Comparison of ENCODE assay signal across 26 cellular contexts in genomic region chr20:64237316-64237715, GRCh38. TPM values are rescaled to one million over a fixed set of nuclear protein-coding genes. Genes with fewer than 3 reads are reported as not detected.
DNase-seq lines count a peak whose midpoint lies in the region; ATAC-seq, FAIRE-seq and TF ChIP-seq lines count a peak whose summit lies in the region.
"Had no signal": no experiment of that assay in that cellular context is flagged by ENCODE, and none has a peak within 500 bp of the region (broad histone marks: within the 10 kb centered on the region; RNA-seq: fewer than 3 reads in every experiment).

No MANE protein-coding gene starts in this region.

- no peak overlapping the region for H4K91ac ChIP-seq in neuronal stem cell (ENCODE audit: low read depth, low read length, poor library complexity)

- no peak overlapping the region for H2AK5ac ChIP-seq in neuronal stem cell (ENCODE audit: low read depth, low read length)

- H2BK12ac ChIP-seq in neuronal stem cell (ENCODE audit: low read length) = no peak overlapping the region

- H3K9me3 ChIP-seq in heart right ventricle (no peaks in the 10 kb centered on the region), kidney (ENCODE audit: control insufficient read depth in 1 of 2, low read length in 2 of 2) (no peaks in the 10 kb centered on the region), neuronal stem cell (replicated peaks in 1 of 2; ENCODE audit: control insufficient read depth in 2 of 2, insufficient read depth in 1 of 2, low read depth in 1 of 2, low read length in 2 of 2) (peaks cover 6 to 18% of the 10 kb centered on the region in 2 donors), upper lobe of right lung (no peaks in the 10 kb centered on the region)
- H3K9me3 ChIP-seq in CD4-positive, alpha-beta T cell (ENCODE audit: control insufficient read depth, low read length) = no peaks in the 10 kb centered on the region
- H3K9me3 ChIP-seq: HAP-1, SK-N-SH had no signal

- H3K36me3 Mint-ChIP-seq in CD4-positive, alpha-beta T cell (ENCODE audit: low read depth) = no peaks in the 10 kb centered on the region
- H3K36me3 Mint-ChIP-seq: CD8-positive, alpha-beta T cell had no signal

- no peak overlapping the region for H2AFZ ChIP-seq in neuronal stem cell (ENCODE audit: low read length)
- H2AFZ ChIP-seq: GM23338 had no signal

- H2BK15ac ChIP-seq in neuronal stem cell (ENCODE audit: low read length) = no peak overlapping the region

- H3K27me3 ChIP-seq in heart right ventricle = no peaks in the 10 kb centered on the region
- no peaks in the 10 kb centered on the region for H3K27me3 ChIP-seq in neuronal stem cell (ENCODE audit: control insufficient read depth in 3 of 3, insufficient read depth in 3 of 3, low read depth in 1 of 3, low read length in 3 of 3)
- no peaks in the 10 kb centered on the region for H3K27me3 ChIP-seq in upper lobe of right lung
- H3K27me3 ChIP-seq in CD4-positive, alpha-beta T cell (ENCODE audit: control insufficient read depth, insufficient read depth, low read length) = no peaks in the 10 kb centered on the region

- POLR2A ChIA-PET in CD4-positive, alpha-beta T cell (lab: Charles Lee) = no interaction called here

- H2BK120ac ChIP-seq in neuronal stem cell (ENCODE audit: low read depth, low read length) = no peak overlapping the region

- no peak for FAIRE-seq in kidney (lab: Jason Lieb, UNC)
- FAIRE-seq: A204.1, G401.6 had no signal

- peak; percentile 19 for DNase-seq in left cardiac atrium
- DNase-seq in heart right ventricle = no peak
- DNase-seq in kidney = peak; percentile 58
- no peak for DNase-seq in neuronal stem cell (ENCODE audit: low spot score)
- peak; percentile 60 for DNase-seq in upper lobe of right lung
- DNase-seq in NCI-H226 = no peak
- no peak for DNase-seq in CD4-positive, alpha-beta T cell
- DNase-seq: C1 segment of cervical spinal cord; CD8-positive, alpha-beta T cell; HFFc6; IMR-90; KG1; NCI-H1048; NCI-H1417; NCI-H1694; NCI-H2029 treated with DMSO at 0.1 percent for 48 hours; NCI-H2227 treated with DMSO at 0.1 percent for 48 hours; NCI-H510A; NCI-H69; RPMI8226; SK-N-SH had no signal

- no peak overlapping the region for H3K9ac ChIP-seq in kidney (ENCODE audit: low read length in 2 of 2)
- no peak overlapping the region for H3K9ac ChIP-seq in neuronal stem cell (ENCODE audit: low read depth, low read length, poor library complexity)
- H3K9ac ChIP-seq: SK-N-SH had no signal

- H3K9me3 Mint-ChIP-seq in CD4-positive, alpha-beta T cell = no peaks in the 10 kb centered on the region
- H3K9me3 Mint-ChIP-seq: CD8-positive, alpha-beta T cell; HFFc6 had no signal

- TF ChIP-seq CTCF in heart right ventricle (IDR thresholded peaks at IDR 0.05) = no peak
- no peak for TF ChIP-seq CTCF in kidney (IDR thresholded peaks at IDR 0.05; ENCODE audit: borderline replicate concordance, extremely low read depth, insufficient read depth)
- TF ChIP-seq CTCF in upper lobe of right lung (IDR thresholded peaks at IDR 0.05) = no peak
- no peak for TF ChIP-seq CTCF in CD4-positive, alpha-beta T cell (IDR thresholded peaks at IDR 0.05)

- no peak overlapping the region for H4K8ac ChIP-seq in neuronal stem cell (ENCODE audit: low read depth, low read length)

- H3K27ac Mint-ChIP-seq in CD4-positive, alpha-beta T cell = no peak overlapping the region
- H3K27ac Mint-ChIP-seq: CD8-positive, alpha-beta T cell; GM23338; HFFc6 had no signal

- no peak overlapping the region for H3K23ac ChIP-seq in neuronal stem cell (ENCODE audit: low read depth, low read length, poor library complexity)

- no peaks in the 10 kb centered on the region for H3K27me3 Mint-ChIP-seq in CD4-positive, alpha-beta T cell

- intact Hi-C loops in left cardiac atrium (cut with DNase I) (no loop called here), heart right ventricle (cut with DNase I) (no loop called here), kidney (cut with DNase I) (no loop called here), upper lobe of right lung (cut with DNase I) (no loop called here)
- intact Hi-C loops in CD4-positive, alpha-beta T cell (cut with DNase I, micrococcal nuclease) = no loop called here

- H3K4me1 Mint-ChIP-seq in CD4-positive, alpha-beta T cell (ENCODE audit: low read depth) = peaks cover 13% of the 10 kb centered on the region
- H3K4me1 Mint-ChIP-seq: GM23338 had no signal

- H3K27ac ChIP-seq in heart right ventricle (no peak overlapping the region), kidney (ENCODE audit: low read depth in 2 of 2, low read length in 2 of 2) (no peak overlapping the region), neuronal stem cell (replicated peaks; ENCODE audit: low read length) (no peak overlapping the region), upper lobe of right lung (no peak overlapping the region)
- H3K27ac ChIP-seq in CD4-positive, alpha-beta T cell (ENCODE audit: low read depth, low read length) = no peak overlapping the region

- no peak overlapping the region for H2BK5ac ChIP-seq in neuronal stem cell (ENCODE audit: low read length)

- CTCF ChIA-PET in CD4-positive, alpha-beta T cell (lab: Charles Lee) = no interaction called here

- 89 to 92% methylated on average over 17 of the region's 17 CpGs for WGBS in heart right ventricle, 2 donors
- WGBS in neuronal stem cell (ENCODE audit: extremely low coverage in 2 of 2, insufficient read length in 2 of 2, insufficient replicate concordance in 1 of 2), 2 donors = no CpG with 5 or more reads among the region's 17 CpGs

- no peak overlapping the region for H3K18ac ChIP-seq in neuronal stem cell (ENCODE audit: low read length)

- no peak overlapping the region for H3K4me2 ChIP-seq in neuronal stem cell (ENCODE audit: insufficient read depth, low read length, poor library complexity, severe bottlenecking)
- H3K4me2 ChIP-seq: GM23338, SK-N-SH had no signal

- H3K4me3 ChIP-seq in heart right ventricle (no peak overlapping the region), kidney (ENCODE audit: low read length in 2 of 2) (no peak overlapping the region), neuronal stem cell (ENCODE audit: low read length in 2 of 2) (peak overlapping the region in 1 of 2 donors; percentile 63), upper lobe of right lung (no peak overlapping the region)
- H3K4me3 ChIP-seq: GM23338, HAP-1 had no signal

- ATAC-seq in left cardiac atrium (no peak), heart right ventricle (no peak), upper lobe of right lung (no peak), HG03469 (IDR thresholded peaks at IDR 0.05; ENCODE audit: unreplicated experiment) (no peak)
- ATAC-seq in CD4-positive, alpha-beta T cell (ENCODE audit: poor library complexity) = no peak
- ATAC-seq: CD8-positive, alpha-beta T cell; GM23338 had no signal

- H3K4me3 Mint-ChIP-seq in CD4-positive, alpha-beta T cell = no peak overlapping the region
- H3K4me3 Mint-ChIP-seq: CD8-positive, alpha-beta T cell; GM23338; HFFc6 had no signal

- H3K36me3 ChIP-seq in heart right ventricle = no peaks in the 10 kb centered on the region
- no peaks in the 10 kb centered on the region for H3K36me3 ChIP-seq in kidney (ENCODE audit: control insufficient read depth in 1 of 2, insufficient read depth in 2 of 2, low read length in 2 of 2)
- H3K36me3 ChIP-seq in neuronal stem cell (replicated peaks in 1 of 2; ENCODE audit: control insufficient read depth in 2 of 2, insufficient read depth in 2 of 2, low read length in 2 of 2) = peaks cover 0 to 2% of the 10 kb centered on the region in 2 donors
- H3K36me3 ChIP-seq in upper lobe of right lung = no peaks in the 10 kb centered on the region
- H3K36me3 ChIP-seq: HAP-1 had no signal

- no peaks in the 10 kb centered on the region for H3K79me1 ChIP-seq in neuronal stem cell (ENCODE audit: low read depth, low read length)

- peak overlapping the region; percentile 90 for H3K14ac ChIP-seq in neuronal stem cell (ENCODE audit: low read length)

- H3K4me1 ChIP-seq in heart right ventricle (peaks cover 0 to 25% (median 7%) of the 10 kb centered on the region in 9 donors), kidney (ENCODE audit: control insufficient read depth in 1 of 2, insufficient read depth in 1 of 2, low read depth in 1 of 2, low read length in 2 of 2) (no peaks in the 10 kb centered on the region), neuronal stem cell (ENCODE audit: control insufficient read depth in 2 of 2, insufficient read depth in 1 of 2, low read depth in 1 of 2, low read length in 2 of 2) (peaks cover 3 to 10% of the 10 kb centered on the region in 2 donors), upper lobe of right lung (no peaks in the 10 kb centered on the region)
- H3K4me1 ChIP-seq: HAP-1 had no signal

- H3K4ac ChIP-seq in neuronal stem cell (ENCODE audit: low read length) = no peak overlapping the region

RNA-seq across cellular contexts. Expression of gene PCMTD2, which starts 18.2 kb away (rescaled TPM):
- total RNA-seq in left cardiac atrium (10 to 100 TPM; 54.9 to 76.4 TPM), heart right ventricle (10 to 100 TPM; 56.2 to 83.5 (median 69.4) TPM), kidney (53.8 TPM), upper lobe of right lung (58.8 TPM)
- polyA plus RNA-seq in heart right ventricle (10 to 100 TPM; 11.7 to 68.4 TPM), kidney (ENCODE audit: insufficient read depth, low read depth, low replicate concordance) (25.0 TPM)
- polyA plus RNA-seq in neuronal stem cell (2013, experiment 1 of 2) = 40.9 TPM
- 42.6 TPM for polyA plus RNA-seq in neuronal stem cell (2013, experiment 2 of 2)
- 10 to 100 TPM; 68.5 to 76.5 TPM for total RNA-seq in CD4-positive, alpha-beta T cell

Comparison
In these comparisons a context has a peak if more than half of its experiments do, and no peak if none do; other contexts are left out.
1. DNase-seq: peak in left cardiac atrium (single experiment), kidney (single experiment) and upper lobe of right lung (single experiment); none in heart right ventricle (0 of 2), neuronal stem cell (single experiment), NCI-H226 (single experiment) and CD4-positive, alpha-beta T cell (0 of 10).